Comparison of ENCODE assay signal across 16 cellular contexts in genomic region chr3:132395126-132395525, GRCh38. TPM values are rescaled to one million over a fixed set of nuclear protein-coding genes. Genes with fewer than 3 reads are reported as not detected.
DNase-seq lines count a peak whose midpoint lies in the region; ATAC-seq and TF ChIP-seq lines count a peak whose summit lies in the region.
"Had no signal": no experiment of that assay in that cellular context is flagged by ENCODE, and none has a peak within 500 bp of the region (broad histone marks: within the 10 kb centered on the region; RNA-seq: fewer than 3 reads in every experiment).

No MANE protein-coding gene starts in this region.

- no peak overlapping the region for H4K8ac ChIP-seq in mesendoderm (ENCODE audit: low read depth, low read length)

- H3K4me1 ChIP-seq in GM23338 (ENCODE audit: insufficient read depth) (no peaks in the 10 kb centered on the region), Panc1 (ENCODE audit: control insufficient read depth, insufficient read depth, low read length) (no peaks in the 10 kb centered on the region), endodermal cell (ENCODE audit: control insufficient read depth, insufficient read depth, low read length) (no peaks in the 10 kb centered on the region), mesendoderm (ENCODE audit: control insufficient read depth, low read depth, low read length) (no peaks in the 10 kb centered on the region), body of pancreas (no peaks in the 10 kb centered on the region), tibial nerve (no peaks in the 10 kb centered on the region)
- H3K4me1 ChIP-seq: BLaER1 had no signal

- H3K4me2 ChIP-seq in GM23338 (no peak overlapping the region), mesendoderm (ENCODE audit: low read length) (no peak overlapping the region)
- H3K4me2 ChIP-seq: BLaER1, KMS-11 had no signal

- H4K20me1 ChIP-seq in GM23338 (replicated peaks; ENCODE audit: insufficient read depth) = no peaks in the 10 kb centered on the region
- H4K20me1 ChIP-seq: BLaER1 had no signal

- H2BK120ac ChIP-seq in mesendoderm (ENCODE audit: low read depth, low read length) = no peak overlapping the region

- intact Hi-C loops in Panc1 (cut with micrococcal nuclease; ENCODE audit: unreplicated experiment) = loop anchor here (10.0 kb wide), 1 partner anchor 360 kb away; the partner anchor contains the start of gene CPNE4
- intact Hi-C loops in body of pancreas (cut with DNase I) = no loop called here

- H3K23ac ChIP-seq in mesendoderm (ENCODE audit: low read length) = no peak overlapping the region

- in situ Hi-C loops in Panc1 (cut with HindIII; ENCODE audit: low pct_unique_long_range_greater_than_20kb, low sequenced_read_pairs) = no loop called here

- H3K4me1 Mint-ChIP-seq in GM23338 (peaks cover 7% of the 10 kb centered on the region), endodermal cell (no peaks in the 10 kb centered on the region)
- H3K4me1 Mint-ChIP-seq: CD4-positive, alpha-beta memory T cell had no signal

- TF ChIP-seq CTCF in GM23338 (conservative IDR thresholded peaks at IDR 0.05; ENCODE audit: low read depth in 2 of 2) (peak in 1 of 2 experiments; percentile 21; a peak in 1 of 4 replicates), Panc1 (IDR thresholded peaks at IDR 0.05) (0 out of 2 replicates have a peak, but pooled peaks have one; percentile 5), endodermal cell (conservative IDR thresholded peaks at IDR 0.05) (peak; percentile 34), body of pancreas (IDR thresholded peaks at IDR 0.05) (no peak), tibial nerve (IDR thresholded peaks at IDR 0.05) (no peak)

- H2AK5ac ChIP-seq in mesendoderm (ENCODE audit: low read length) = no peak overlapping the region

- DNase-seq in GM23338 (ENCODE audit: low spot score) (peak; percentile 57), Panc1 (ENCODE audit: low read depth, low spot score) (no peak), endodermal cell (no peak), mesendoderm (peak; percentile 59), body of pancreas (no peak), tibial nerve (ENCODE audit: low spot score in 2 of 2) (no peak)
- DNase-seq in activated T-cell treated with anti-CD3 and anti-CD28 coated beads, Interleukin-2, amount 50 U/mL, for 48 hours = no peak
- DNase-seq: 8988T; CD4-positive, alpha-beta memory T cell; DMS153; DMS79; GF-D8 had no signal

- H4K5ac ChIP-seq in mesendoderm (ENCODE audit: low read length) = no peak overlapping the region

- H3K27ac ChIP-seq in GM23338 (ENCODE audit: low read depth) (no peak overlapping the region), Panc1 (ENCODE audit: low read length) (no peak overlapping the region), endodermal cell (ENCODE audit: low read depth, low read length) (no peak overlapping the region), mesendoderm (ENCODE audit: low read depth, low read length) (no peak overlapping the region), body of pancreas (no peak overlapping the region), tibial nerve (no peak overlapping the region)
- H3K27ac ChIP-seq: BLaER1, KMS-11 had no signal

- H3F3A ChIP-seq in GM23338 (replicated peaks; ENCODE audit: low read depth) = no peaks in the 10 kb centered on the region

- no peak overlapping the region for H2BK15ac ChIP-seq in mesendoderm (replicated peaks; ENCODE audit: low read depth)

- H3K9me3 ChIP-seq in Panc1 (ENCODE audit: control insufficient read depth, insufficient read depth, low read depth, low read length) = no peaks in the 10 kb centered on the region
- H3K9me3 ChIP-seq in endodermal cell (ENCODE audit: control insufficient read depth, low read length) = no peaks in the 10 kb centered on the region
- H3K9me3 ChIP-seq in body of pancreas = no peaks in the 10 kb centered on the region
- peaks cover 0 to 3% (median 0%) of the 10 kb centered on the region in 4 donors for H3K9me3 ChIP-seq in tibial nerve

- CTCF ChIA-PET in Panc1 (lab: Charles Lee) = no interaction called here

- no peak overlapping the region for H3K4me3 ChIP-seq in GM23338
- H3K4me3 ChIP-seq in Panc1 (ENCODE audit: low read depth in 2 of 2, low read length in 2 of 2) = no peak overlapping the region
- H3K4me3 ChIP-seq in endodermal cell (ENCODE audit: low read length) = no peak overlapping the region
- no peak overlapping the region for H3K4me3 ChIP-seq in mesendoderm (ENCODE audit: low read length)
- no peak overlapping the region for H3K4me3 ChIP-seq in body of pancreas
- no peak overlapping the region for H3K4me3 ChIP-seq in tibial nerve
- H3K4me3 ChIP-seq: BLaER1 had no signal

- H2AFZ ChIP-seq in GM23338 = no peak overlapping the region

- H3K18ac ChIP-seq in mesendoderm (ENCODE audit: low read length) = no peak overlapping the region

- H3K9me3 Mint-ChIP-seq in GM23338 = no peaks in the 10 kb centered on the region
- H3K9me3 Mint-ChIP-seq in endodermal cell = peaks cover 5% of the 10 kb centered on the region

- H3K36me3 ChIP-seq in GM23338 (ENCODE audit: insufficient read depth) (no peaks in the 10 kb centered on the region), Panc1 (ENCODE audit: control insufficient read depth, insufficient read depth, low read length) (no peaks in the 10 kb centered on the region), endodermal cell (ENCODE audit: control insufficient read depth, insufficient read depth, low read length) (no peaks in the 10 kb centered on the region), mesendoderm (ENCODE audit: control insufficient read depth, insufficient read depth, low read length) (no peaks in the 10 kb centered on the region), body of pancreas (replicated peaks in 1 of 2; ENCODE audit: insufficient read depth in 1 of 2, low read depth in 2 of 2) (no peaks in the 10 kb centered on the region), tibial nerve (no peaks in the 10 kb centered on the region)
- H3K36me3 ChIP-seq: BLaER1 had no signal

- 72% methylated on average over 1 of the region's 1 CpG; no CpG with 5 or more reads in 1 of the 2 experiments for WGBS in endodermal cell (ENCODE audit: insufficient coverage in 1 of 2, insufficient read length in 1 of 2), 2 experiments
- WGBS in mesendoderm (ENCODE audit: extremely low coverage, insufficient coverage, low lambda C conversion rate) = no CpG with 5 or more reads among the region's 1 CpG
- 73 to 80% methylated on average over 1 of the region's 1 CpG for WGBS in body of pancreas, 2 donors
- WGBS in tibial nerve, 2 donors = 71 to 74% methylated on average over 1 of the region's 1 CpG

- H3K36me3 Mint-ChIP-seq in GM23338 (ENCODE audit: low read depth) (no peaks in the 10 kb centered on the region; the same call in 1 of the 3 replicates), endodermal cell (ENCODE audit: low read depth) (peaks cover 5% of the 10 kb centered on the region)
- H3K36me3 Mint-ChIP-seq: CD4-positive, alpha-beta memory T cell had no signal

- H3K79me2 ChIP-seq in GM23338 (replicated peaks; ENCODE audit: insufficient read depth) (no peaks in the 10 kb centered on the region), mesendoderm (ENCODE audit: control insufficient read depth, insufficient read depth, low read length) (no peaks in the 10 kb centered on the region)

- H3K27me3 ChIP-seq in GM23338 (ENCODE audit: insufficient read depth) (no peaks in the 10 kb centered on the region), Panc1 (ENCODE audit: control insufficient read depth, insufficient read depth, low read length) (peaks cover 13% of the 10 kb centered on the region), endodermal cell (ENCODE audit: control insufficient read depth, insufficient read depth, low read length, poor library complexity, severe bottlenecking) (no peaks in the 10 kb centered on the region), mesendoderm (ENCODE audit: insufficient read depth, low read length, poor library complexity) (no peaks in the 10 kb centered on the region), body of pancreas (no peaks in the 10 kb centered on the region), tibial nerve (no peaks in the 10 kb centered on the region)
- H3K27me3 ChIP-seq: BLaER1 had no signal

- peak; percentile 77 for ATAC-seq in GM23338
- ATAC-seq in Panc1 = no peak
- ATAC-seq in body of pancreas = no peak
- ATAC-seq: HepG2 had no signal

- no peaks in the 10 kb centered on the region for H3K79me1 ChIP-seq in mesendoderm (ENCODE audit: low read length)

- BruUV-seq in Panc1 (replicated peaks; lab: Mats Ljungman, UMichigan) = no TSS peak

- H3K56ac ChIP-seq in mesendoderm (ENCODE audit: low read length) = no peak overlapping the region

- POLR2A ChIA-PET in Panc1 (lab: Charles Lee) = no interaction called here

- H3K27me3 Mint-ChIP-seq in GM23338 (ENCODE audit: insufficient read depth, low read depth, poor library complexity) (peaks cover 4% of the 10 kb centered on the region), endodermal cell (ENCODE audit: insufficient read depth) (no peaks in the 10 kb centered on the region)

- TF ChIP-seq POLR2A in body of pancreas (IDR thresholded peaks at IDR 0.05) = no peak
- TF ChIP-seq POLR2A in tibial nerve (IDR thresholded peaks at IDR 0.05) = no peak

- H2BK5ac ChIP-seq in mesendoderm (ENCODE audit: low read length) = no peak overlapping the region

- no peaks in the 10 kb centered on the region for H3K9me2 ChIP-seq in GM23338 (ENCODE audit: insufficient read depth)

- no peak overlapping the region for H3K4me3 Mint-ChIP-seq in GM23338
- no peak overlapping the region for H3K4me3 Mint-ChIP-seq in endodermal cell
- H3K4me3 Mint-ChIP-seq: CD14-positive monocyte; CD4-positive, alpha-beta memory T cell had no signal

- H3K9ac ChIP-seq in endodermal cell (ENCODE audit: extremely low read depth, low read length, poor library complexity, severe bottlenecking) (no peak overlapping the region), mesendoderm (ENCODE audit: low read length) (no peak overlapping the region)
- H3K9ac ChIP-seq: BLaER1, KMS-11 had no signal

- H3K27ac Mint-ChIP-seq in GM23338 (no peak overlapping the region), endodermal cell (no peak overlapping the region)
- H3K27ac Mint-ChIP-seq: CD14-positive monocyte had no signal

- no peak for TF ChIP-seq EP300 in tibial nerve (IDR thresholded peaks at IDR 0.05)

- H3K4ac ChIP-seq in mesendoderm (ENCODE audit: low read depth, low read length) = no peak overlapping the region

TF ChIP-seq in GM23338, 12 proteins besides CTCF, POLR2A, EP300 and RAD21:
- TF ChIP-seq ZNF331 (CRISPR knock-in tag; IDR thresholded peaks at IDR 0.05; ENCODE audit: low read depth) = no peak

RNA-seq across cellular contexts. Expression of gene DNAJC13, which starts 22.2 kb away (rescaled TPM):
- 32.9 and 33.6 TPM in 2 replicates for total RNA-seq in GM23338 (2014; rRNA removed; shearing (Covaris generic))
- polyA plus RNA-seq in GM23338 (2016; fragmentation: Nextera tagmentation; extraction: Ambion mirVana) = 8.3 and 9.4 TPM in 2 replicates
- total RNA-seq in Panc1 (2021; ENCODE audit: unreplicated experiment) (54.2 TPM), endodermal cell (10 to 100 TPM; 39.4 to 40.5 TPM), body of pancreas (10 to 100 TPM; 21.5 to 36.9 TPM), tibial nerve (10 to 100 TPM; 43.3 to 62.8 (median 56.0) TPM)
- polyA plus RNA-seq in Panc1 (2012; ENCODE audit: insufficient read length) = 27.8 TPM
- polyA plus RNA-seq in endodermal cell (2013, experiment 1 of 2) = 24.0 TPM
- 26.3 TPM for polyA plus RNA-seq in endodermal cell (2013, experiment 2 of 2)
- polyA plus RNA-seq in mesendoderm (2013, experiment 1 of 2) = 11.2 TPM
- 10.7 TPM for polyA plus RNA-seq in mesendoderm (2013, experiment 2 of 2)

Comparison
In these comparisons a context has a peak if more than half of its experiments do, and no peak if none do; other contexts are left out.
1. DNase-seq: peak in GM23338 (single experiment) and mesendoderm (single experiment); none in Panc1 (single experiment), endodermal cell (single experiment), activated T-cell treated with anti-CD3 and anti-CD28 coated beads, Interleukin-2, amount 50 U/mL, for 48 hours (0 of 2), body of pancreas (0 of 4) and tibial nerve (0 of 2).
2. CTCF ChIP-seq: peak in Panc1 (single experiment) and endodermal cell (single experiment); none in body of pancreas (0 of 7) and tibial nerve (0 of 5).